In the genomic region with DNA sequence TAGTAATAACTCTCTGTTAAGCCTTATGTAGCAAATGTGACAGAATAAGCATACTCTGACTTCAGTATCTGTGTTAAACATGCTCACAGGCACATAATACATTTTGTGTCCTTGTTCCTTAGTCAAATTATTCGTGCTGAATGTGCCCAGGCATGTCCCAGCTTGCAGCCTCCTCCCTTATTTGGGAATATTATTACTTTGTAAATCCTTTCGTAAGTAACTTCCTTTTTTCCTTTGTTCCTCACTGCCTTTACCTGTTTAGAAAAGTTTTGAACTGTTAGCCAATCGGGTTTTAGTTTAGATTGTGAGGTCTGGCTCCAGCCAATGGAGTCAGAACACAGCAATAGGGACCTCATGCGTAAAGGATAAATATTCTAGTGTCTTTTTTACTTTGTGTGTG, we compare ENCODE assay signal across 12 cellular contexts.
"Had no signal": no experiment of that assay in that cellular context is flagged by ENCODE, and none has a peak within 500 bp of the region (broad histone marks: within the 10 kb centered on the region; RNA-seq: fewer than 3 reads in every experiment).

No MANE protein-coding gene starts in this region.

- H3K4me2 ChIP-seq: hepatocyte had no signal

- H3K4me3 ChIP-seq: cardiac muscle cell, hepatocyte had no signal

- ATAC-seq: activated CD4-positive, CD25-positive, alpha-beta regulatory T cell treated with anti-CD3 and anti-CD28 coated beads, Interleukin-2, amount 50 U/mL, for 24 hours; left ventricle myocardium superior; stimulated activated memory B cell treated with anti-CD40 and anti-IgM and Interleukin-4, amounts not matched to agents 10 μg/mL and 1 μg/mL and 100 μg/mL, for 72 hours had no signal

- H3K36me3 ChIP-seq: cardiac muscle cell had no signal

- H3K27me3 ChIP-seq: cardiac muscle cell, hepatocyte had no signal

- H3K9ac ChIP-seq: parathyroid adenoma had no signal

- DNase-seq: activated CD4-positive, alpha-beta T cell treated with anti-CD3 and anti-CD28 coated beads, Interleukin-2, amount 50 U/mL, for 1 hour; activated naive CD4-positive, alpha-beta T cell; activated naive CD8-positive, alpha-beta T cell treated with anti-CD3 and anti-CD28 coated beads, Interleukin-2, amount 10 ng/mL, durations not matched to agents 7 days and 5 days; activated T-cell treated with anti-CD3 and anti-CD28 coated beads for 4 hours; anterior cingulate cortex; left ventricle myocardium superior; stimulated activated CD4-positive, alpha-beta T cell treated with anti-CD3 and anti-CD28 coated beads, Interleukin-2, amount 100 ng/mL, for 48 hours had no signal

- H2AFZ ChIP-seq: hepatocyte, parathyroid adenoma had no signal

- H3K27ac ChIP-seq: cardiac muscle cell, hepatocyte, parathyroid adenoma had no signal
